ENCODE assay signal across 11 cellular contexts in the genomic region with DNA sequence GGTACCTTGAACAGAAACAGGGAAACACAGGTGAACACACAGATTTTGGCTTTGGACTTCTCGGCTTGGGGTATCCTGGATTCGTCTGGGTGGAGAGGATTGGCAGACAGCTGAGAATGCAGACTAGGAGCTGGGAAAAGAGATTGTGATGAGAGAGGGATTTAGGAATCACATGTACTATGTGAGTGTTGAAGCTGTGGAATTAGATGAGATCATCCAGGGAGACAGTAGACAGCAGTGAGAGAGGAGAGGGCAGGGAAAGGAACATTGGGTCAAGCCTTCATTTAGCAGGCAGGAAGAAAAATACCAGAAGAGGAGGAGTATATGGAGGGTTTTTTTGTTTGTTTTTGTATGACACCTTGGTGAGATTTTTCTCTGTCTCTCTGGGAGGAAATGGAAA.
DNase-seq lines count a peak whose midpoint lies in the region; ATAC-seq and TF ChIP-seq lines count a peak whose summit lies in the region.
"Had no signal": no experiment of that assay in that cellular context is flagged by ENCODE, and none has a peak within 500 bp of the region (broad histone marks: within the 10 kb centered on the region; RNA-seq: fewer than 3 reads in every experiment).

No MANE protein-coding gene starts in this region.

- POLR2A ChIA-PET in SK-N-SH (lab: Yijun Ruan, JAX): no interaction called here
- POLR2A ChIA-PET in activated CD4-positive, alpha-beta T cell treated with anti-CD3 and anti-CD28 coated beads for 36 hours (lab: Charles Lee): no interaction called here

- TF ChIP-seq RAD21 in SK-N-SH (IDR thresholded peaks at IDR 0.05; ENCODE audit: low read length): no peak

- H3K4me1 ChIP-seq in SK-N-SH (ENCODE audit: control insufficient read depth in 1 of 2, insufficient read depth in 2 of 2, low read depth in 1 of 2, low read length in 1 of 2) (peaks cover 0 to 13% of the 10 kb centered on the region in 2 experiments; a peak in 1 of 4 replicates), muscle layer of colon (ENCODE audit: insufficient read depth, low read length) (peaks cover 44% of the 10 kb centered on the region), aorta (ENCODE audit: control insufficient read depth in 1 of 2, insufficient read depth in 2 of 2, low read length in 2 of 2) (peaks cover 7 to 11% of the 10 kb centered on the region in 2 donors)

- no peak overlapping the region for H2AFZ ChIP-seq in SK-N-SH (ENCODE audit: low read depth)

- no peaks in the 10 kb centered on the region for H3K36me3 Mint-ChIP-seq in CD14-positive monocyte
- H3K36me3 Mint-ChIP-seq in activated CD4-positive, alpha-beta T cell treated with anti-CD3 and anti-CD28 coated beads for 36 hours (ENCODE audit: low read depth): no peaks in the 10 kb centered on the region
- H3K36me3 Mint-ChIP-seq: brain had no signal

- CTCF ChIA-PET in SK-N-SH (lab: Yijun Ruan, JAX): no interaction called here
- CTCF ChIA-PET in activated CD4-positive, alpha-beta T cell treated with anti-CD3 and anti-CD28 coated beads for 36 hours (lab: Charles Lee): no interaction called here

- peaks cover 0 to 2% (median 0%) of the 10 kb centered on the region in 3 donors for H3K27me3 Mint-ChIP-seq in CD14-positive monocyte (ENCODE audit: low read depth in 3 of 3)
- H3K27me3 Mint-ChIP-seq in activated CD4-positive, alpha-beta T cell treated with anti-CD3 and anti-CD28 coated beads for 36 hours: no peaks in the 10 kb centered on the region
- H3K27me3 Mint-ChIP-seq: brain had no signal

- H3K79me2 ChIP-seq in SK-N-SH (ENCODE audit: insufficient read depth): no peaks in the 10 kb centered on the region

- TF ChIP-seq CTCF in SK-N-SH (IDR thresholded peaks at IDR 0.05): no peak
- TF ChIP-seq CTCF in fibroblast of the aortic adventitia (IDR thresholded peaks at IDR 0.05; ENCODE audit: insufficient read depth, low read length): no peak
- TF ChIP-seq CTCF in CD14-positive monocyte (IDR thresholded peaks at IDR 0.05): no peak

- no peak overlapping the region for H3K9ac ChIP-seq in SK-N-SH
- no peak overlapping the region for H3K9ac ChIP-seq in muscle layer of colon (ENCODE audit: low read length)

- H3K36me3 ChIP-seq in SK-N-SH (replicated peaks in 1 of 2; ENCODE audit: control insufficient read depth in 1 of 2, insufficient read depth in 2 of 2, low read length in 1 of 2): no peaks in the 10 kb centered on the region
- no peaks in the 10 kb centered on the region for H3K36me3 ChIP-seq in muscle layer of colon (ENCODE audit: insufficient read depth, low read length)
- H3K36me3 ChIP-seq in aorta (ENCODE audit: control insufficient read depth in 1 of 2, insufficient read depth in 2 of 2, low read length in 1 of 2): no peaks in the 10 kb centered on the region

- H3K9me3 ChIP-seq in SK-N-SH: no peaks in the 10 kb centered on the region
- H3K9me3 ChIP-seq in muscle layer of colon (ENCODE audit: low read length): no peaks in the 10 kb centered on the region
- no peaks in the 10 kb centered on the region for H3K9me3 ChIP-seq in aorta (ENCODE audit: control insufficient read depth, low read length)

- no peak overlapping the region for H3K27ac Mint-ChIP-seq in CD14-positive monocyte
- no peak overlapping the region for H3K27ac Mint-ChIP-seq in activated CD4-positive, alpha-beta T cell treated with anti-CD3 and anti-CD28 coated beads for 36 hours
- H3K27ac Mint-ChIP-seq: brain; T-helper 1 cell treated with Interleukin-12 subunit alpha and Interleukin-12 subunit beta and Interleukin-4 antibody, amounts not matched to agents 30 μg/mL and 1 μg/mL, for 36 hours had no signal

- no peak overlapping the region for H3K27ac ChIP-seq in SK-N-SH (ENCODE audit: low read depth in 2 of 2, low read length in 1 of 2)
- H3K27ac ChIP-seq in muscle layer of colon (ENCODE audit: low read depth, low read length): peak overlapping the region; percentile 37
- H3K27ac ChIP-seq in aorta (ENCODE audit: low read depth in 1 of 2, low read length in 2 of 2): no peak overlapping the region

- no peaks in the 10 kb centered on the region for H3K9me2 ChIP-seq in SK-N-SH

- H3F3A ChIP-seq in SK-N-SH (replicated peaks; ENCODE audit: insufficient read depth): peaks cover 3% of the 10 kb centered on the region

- H3K4me1 Mint-ChIP-seq in CD14-positive monocyte: peaks cover 4% of the 10 kb centered on the region
- peaks cover 4% of the 10 kb centered on the region for H3K4me1 Mint-ChIP-seq in activated CD4-positive, alpha-beta T cell treated with anti-CD3 and anti-CD28 coated beads for 36 hours

- no peak for DNase-seq in SK-N-SH
- peak; percentile 51 for DNase-seq in fibroblast of the aortic adventitia (ENCODE audit: low read depth)
- DNase-seq in aorta: no peak
- no peak for DNase-seq in CD14-positive monocyte (ENCODE audit: low spot score)
- DNase-seq in activated CD4-positive, alpha-beta T cell treated with anti-CD3 and anti-CD28 coated beads for 36 hours: no peak
- DNase-seq in HuH-7 (ENCODE audit: low spot score): no peak
- DNase-seq: occipital lobe had no signal

- peaks cover 0 to 3% (median 0%) of the 10 kb centered on the region in 7 donors for H3K9me3 Mint-ChIP-seq in CD14-positive monocyte
- no peaks in the 10 kb centered on the region for H3K9me3 Mint-ChIP-seq in activated CD4-positive, alpha-beta T cell treated with anti-CD3 and anti-CD28 coated beads for 36 hours (ENCODE audit: low read depth)
- H3K9me3 Mint-ChIP-seq: T-helper 1 cell treated with Interleukin-12 subunit alpha and Interleukin-12 subunit beta and Interleukin-4 antibody, amounts not matched to agents 30 μg/mL and 1 μg/mL, for 36 hours had no signal

- intact Hi-C loops in aorta (cut with DNase I): no loop called here
- intact Hi-C loops in CD14-positive monocyte (cut with micrococcal nuclease): loop anchor here in 1 of 2 donors (10.0 kb wide), 1 partner anchor 265 kb away; a partner anchor contains a TSS
- intact Hi-C loops in activated CD4-positive, alpha-beta T cell treated with anti-CD3 and anti-CD28 coated beads for 36 hours (cut with DNase I, micrococcal nuclease): no loop called here

- ATAC-seq in SK-N-SH treated with all-trans-retinoic acid at 6 μM for 48 hours: peak; percentile 30; the same call in 1 of the 3 replicates
- peak; percentile 72 for ATAC-seq in aorta (ENCODE audit: low FRiP score)
- ATAC-seq in activated CD4-positive, alpha-beta T cell treated with anti-CD3 and anti-CD28 coated beads for 36 hours: no peak

- H3K4me3 ChIP-seq in SK-N-SH (ENCODE audit: low read depth in 2 of 2, low read length in 1 of 2): no peak overlapping the region
- no peak overlapping the region for H3K4me3 ChIP-seq in fibroblast of the aortic adventitia (ENCODE audit: low read depth, low read length)
- no peak overlapping the region for H3K4me3 ChIP-seq in muscle layer of colon (ENCODE audit: low read depth in 1 of 2, low read length in 2 of 2)
- no peak overlapping the region for H3K4me3 ChIP-seq in aorta (ENCODE audit: low read length in 2 of 2)

- H3K4me3 Mint-ChIP-seq in CD14-positive monocyte: no peak overlapping the region
- H3K4me3 Mint-ChIP-seq in activated CD4-positive, alpha-beta T cell treated with anti-CD3 and anti-CD28 coated beads for 36 hours: no peak overlapping the region
- H3K4me3 Mint-ChIP-seq: brain; T-helper 1 cell treated with Interleukin-12 subunit alpha and Interleukin-12 subunit beta and Interleukin-4 antibody, amounts not matched to agents 30 μg/mL and 1 μg/mL, for 36 hours had no signal

- H4K20me1 ChIP-seq in SK-N-SH (ENCODE audit: insufficient read depth): no peaks in the 10 kb centered on the region

- H3K4me2 ChIP-seq in SK-N-SH: no peak overlapping the region

- H3K27me3 ChIP-seq in SK-N-SH (ENCODE audit: insufficient read depth) (no peaks in the 10 kb centered on the region), muscle layer of colon (ENCODE audit: control insufficient read depth in 1 of 2, insufficient read depth in 2 of 2, low read length in 2 of 2) (no peaks in the 10 kb centered on the region), aorta (ENCODE audit: control insufficient read depth in 1 of 2, insufficient read depth in 2 of 2, low read length in 1 of 2) (no peaks in the 10 kb centered on the region)

- no peak for TF ChIP-seq EP300 in SK-N-SH (IDR thresholded peaks at IDR 0.05; ENCODE audit: borderline replicate concordance in 1 of 2, low read depth in 1 of 2, low read length in 1 of 2)

- WGBS in SK-N-SH (ENCODE audit: low lambda C conversion rate): 92% methylated on average over 2 of the region's 2 CpGs
- WGBS in aorta, 2 donors: 54 to 68% methylated on average over 2 of the region's 2 CpGs

TF ChIP-seq in SK-N-SH treated with all-trans-retinoic acid at 6 μM for 48 hours, 23 proteins besides CTCF, POLR2A, EP300 and RAD21 (continues in another document):
- TF ChIP-seq ZFP30 (CRISPR knock-in tag; IDR thresholded peaks at IDR 0.05) (no peak), PPARA (CRISPR knock-in tag; IDR thresholded peaks at IDR 0.05; ENCODE audit: borderline replicate concordance) (no peak), ESRRG (CRISPR knock-in tag; IDR thresholded peaks at IDR 0.05) (no peak)
- TF ChIP-seq, protein P1, sequence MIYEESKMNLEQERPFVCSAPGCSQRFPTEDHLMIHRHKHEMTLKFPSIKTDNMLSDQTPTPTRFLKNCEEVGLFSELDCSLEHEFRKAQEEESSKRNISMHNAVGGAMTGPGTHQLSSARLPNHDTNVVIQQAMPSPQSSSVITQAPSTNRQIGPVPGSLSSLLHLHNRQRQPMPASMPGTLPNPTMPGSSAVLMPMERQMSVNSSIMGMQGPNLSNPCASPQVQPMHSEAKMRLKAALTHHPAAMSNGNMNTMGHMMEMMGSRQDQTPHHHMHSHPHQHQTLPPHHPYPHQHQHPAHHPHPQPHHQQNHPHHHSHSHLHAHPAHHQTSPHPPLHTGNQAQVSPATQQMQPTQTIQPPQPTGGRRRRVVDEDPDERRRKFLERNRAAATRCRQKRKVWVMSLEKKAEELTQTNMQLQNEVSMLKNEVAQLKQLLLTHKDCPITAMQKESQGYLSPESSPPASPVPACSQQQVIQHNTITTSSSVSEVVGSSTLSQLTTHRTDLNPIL (CRISPR knock-in tag; IDR thresholded peaks at IDR 0.05; ENCODE audit: low read depth): no peak

TF ChIP-seq in SK-N-SH, 30 proteins besides CTCF, POLR2A, EP300 and RAD21 (continues in another document):
- no peak for TF ChIP-seq YY1 (IDR thresholded peaks at IDR 0.05; ENCODE audit: low read depth)
- TF ChIP-seq FOSL2 (IDR thresholded peaks at IDR 0.05; ENCODE audit: borderline replicate concordance, low read depth): no peak
- no peak for TF ChIP-seq SIN3A (IDR thresholded peaks at IDR 0.05; ENCODE audit: borderline replicate concordance, low read depth, low read length)
- TF ChIP-seq, protein P2, sequence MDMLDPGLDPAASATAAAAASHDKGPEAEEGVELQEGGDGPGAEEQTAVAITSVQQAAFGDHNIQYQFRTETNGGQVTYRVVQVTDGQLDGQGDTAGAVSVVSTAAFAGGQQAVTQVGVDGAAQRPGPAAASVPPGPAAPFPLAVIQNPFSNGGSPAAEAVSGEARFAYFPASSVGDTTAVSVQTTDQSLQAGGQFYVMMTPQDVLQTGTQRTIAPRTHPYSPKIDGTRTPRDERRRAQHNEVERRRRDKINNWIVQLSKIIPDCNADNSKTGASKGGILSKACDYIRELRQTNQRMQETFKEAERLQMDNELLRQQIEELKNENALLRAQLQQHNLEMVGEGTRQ (IDR thresholded peaks at IDR 0.05; ENCODE audit: borderline replicate concordance, low read depth, low read length): no peak
